In the genomic region with DNA sequence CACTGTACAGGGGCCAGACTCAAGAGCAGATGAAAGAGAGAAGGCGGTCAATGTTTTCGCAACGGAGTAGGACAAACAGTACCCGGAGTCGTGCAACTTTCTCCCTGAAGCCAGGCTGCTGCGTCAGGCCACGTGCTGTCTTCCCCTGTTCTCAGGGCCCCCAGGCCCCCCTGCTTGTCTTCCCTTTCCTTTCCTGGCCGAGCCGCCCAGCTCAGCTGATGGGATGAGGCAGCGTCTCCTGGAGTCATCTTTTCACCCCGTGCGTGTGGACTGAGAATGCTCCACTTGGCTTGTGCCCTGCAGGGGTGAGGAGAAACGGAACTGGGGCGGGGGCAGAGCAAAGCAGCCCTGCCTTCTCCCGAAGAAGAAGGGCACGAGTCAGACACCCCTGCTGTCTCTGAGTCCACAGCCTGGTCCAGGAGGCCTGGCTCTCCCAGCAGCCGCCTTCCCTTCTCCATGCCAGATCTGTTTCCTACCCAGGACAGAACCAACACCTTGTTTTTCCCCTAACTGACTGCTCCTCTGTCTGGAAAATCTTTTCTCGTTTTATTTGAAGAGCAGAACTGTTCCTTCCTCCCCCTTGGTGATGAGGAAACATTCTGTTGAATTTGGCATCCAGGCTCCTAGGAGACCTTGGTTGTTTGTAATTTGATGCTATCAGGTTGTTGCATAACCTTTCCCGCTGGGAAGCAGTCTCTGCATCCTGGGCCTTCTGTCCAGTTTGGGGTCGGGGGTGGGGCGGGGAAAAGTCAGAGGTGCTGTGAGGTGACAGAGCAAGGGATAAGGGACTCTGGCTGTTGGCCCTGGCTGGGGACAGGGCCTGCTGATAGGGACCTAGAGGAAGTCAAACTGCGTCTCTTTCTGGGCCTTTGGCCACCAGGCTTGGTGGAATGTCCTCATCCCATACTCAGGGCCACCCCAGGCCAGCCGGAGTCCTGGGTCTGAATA, we compare ENCODE assay signal across 8 cellular contexts.
DNase-seq lines count a peak whose midpoint lies in the region; ATAC-seq and TF ChIP-seq lines count a peak whose summit lies in the region.

No MANE protein-coding gene starts in this region.

- intact Hi-C loops in PC-3 (cut with micrococcal nuclease): loop anchor here (1.0 kb wide), 1 partner anchor 79 kb away; a partner anchor contains a TSS

- H3K9ac ChIP-seq in PC-3 (ENCODE audit: low read length) (peak overlapping the region; percentile 83), fibroblast of lung (ENCODE audit: insufficient read depth, low read length) (peak overlapping the region; percentile 83)

- H3K4me2 ChIP-seq in PC-3 (ENCODE audit: low read length): peak overlapping the region; percentile 72
- peak overlapping the region; percentile 88 for H3K4me2 ChIP-seq in fibroblast of lung (ENCODE audit: extremely low read depth, insufficient read depth, low read length)

- no peaks in the 10 kb centered on the region for H3K27me3 Mint-ChIP-seq in neural crest cell (ENCODE audit: low read depth)
- H3K27me3 Mint-ChIP-seq in activated T-cell treated with anti-CD3 and anti-CD28 coated beads, Interleukin-2, amount 50 U/mL, for 4 hours (ENCODE audit: low read depth): no peaks in the 10 kb centered on the region

- peak overlapping the region; percentile 51 for H3K27ac Mint-ChIP-seq in neural crest cell (ENCODE audit: unreplicated experiment)

- H2AFZ ChIP-seq in PC-3 (ENCODE audit: low read length): peak overlapping the region; percentile 47
- H2AFZ ChIP-seq in fibroblast of lung (ENCODE audit: low read length): peak overlapping the region; percentile 28

- no peaks in the 10 kb centered on the region for H3K36me3 Mint-ChIP-seq in neural crest cell (ENCODE audit: low read depth)
- peaks cover 3% of the 10 kb centered on the region for H3K36me3 Mint-ChIP-seq in activated T-cell treated with anti-CD3 and anti-CD28 coated beads, Interleukin-2, amount 50 U/mL, for 4 hours (ENCODE audit: insufficient read depth)

- H3K9me2 ChIP-seq in PC-3 (replicated peaks; ENCODE audit: low read length): no peaks in the 10 kb centered on the region

- DNase-seq in ELR (ENCODE audit: low read depth) (peak; percentile 97), PC-3 (peak; percentile 88), fibroblast of lung (ENCODE audit: low read depth in 2 of 2) (peak; percentile 82 to 97), neural crest cell (ENCODE audit: low read depth, low spot score) (peak; percentile 5), NCI-H128 (lab: John Stamatoyannopoulos, UW; ENCODE audit: unreplicated experiment) (no peak)
- DNase-seq in stimulated activated naive CD4-positive, alpha-beta T cell treated with Interleukin-2 at 50 U/mL for 16 hours (lab: John Stamatoyannopoulos, UW): no peak
- DNase-seq in activated T-cell treated with anti-CD3 and anti-CD28 coated beads, Interleukin-2, amount 50 U/mL, for 4 hours: no peak

- CTCF ChIA-PET in PC-3 (lab: Charles Lee): no interaction called here

- H3K36me3 ChIP-seq in PC-3 (ENCODE audit: low read depth, low read length): no peaks in the 10 kb centered on the region
- H3K36me3 ChIP-seq in fibroblast of lung (ENCODE audit: control insufficient read depth, insufficient read depth, low read length): no peaks in the 10 kb centered on the region

- H3K27ac ChIP-seq in PC-3 (ENCODE audit: low read length) (peak overlapping the region; percentile 93), fibroblast of lung (ENCODE audit: insufficient read depth, low read length) (peak overlapping the region; percentile 97)

- H3K27me3 ChIP-seq in PC-3 (ENCODE audit: low read length) (no peaks in the 10 kb centered on the region), fibroblast of lung (ENCODE audit: control insufficient read depth, insufficient read depth, low read length) (no peaks in the 10 kb centered on the region)

- H3K9me3 ChIP-seq in PC-3 (ENCODE audit: low read length) (no peaks in the 10 kb centered on the region), fibroblast of lung (ENCODE audit: control insufficient read depth, insufficient read depth, low read depth, low read length) (no peaks in the 10 kb centered on the region)

- H3K4me3 Mint-ChIP-seq in neural crest cell: no peak overlapping the region
- no peak overlapping the region for H3K4me3 Mint-ChIP-seq in activated T-cell treated with anti-CD3 and anti-CD28 coated beads, Interleukin-2, amount 50 U/mL, for 4 hours

- no TSS peak for BruUV-seq in PC-3 (replicated peaks; lab: Mats Ljungman, UMichigan)

- no peaks in the 10 kb centered on the region for H4K20me1 ChIP-seq in PC-3 (ENCODE audit: low read length)
- H4K20me1 ChIP-seq in fibroblast of lung (ENCODE audit: control insufficient read depth, extremely low read depth, insufficient read depth, low read length): no peaks in the 10 kb centered on the region

- H3K4me1 Mint-ChIP-seq in neural crest cell: peaks cover 26% of the 10 kb centered on the region
- H3K4me1 Mint-ChIP-seq in activated T-cell treated with anti-CD3 and anti-CD28 coated beads, Interleukin-2, amount 50 U/mL, for 4 hours (ENCODE audit: low read depth): peaks cover 12% of the 10 kb centered on the region

- no peaks in the 10 kb centered on the region for H3F3A ChIP-seq in PC-3 (ENCODE audit: low read length, unreplicated experiment)

- ATAC-seq in PC-3 (peak; percentile 59), HG02852 (IDR thresholded peaks at IDR 0.05; ENCODE audit: unreplicated experiment) (no peak)
- ATAC-seq in activated T-cell treated with anti-CD3 and anti-CD28 coated beads, Interleukin-2, amount 50 U/mL, for 4 hours: no peak

- H3K4me1 ChIP-seq in PC-3 (ENCODE audit: insufficient read depth, low read length) (peaks cover 52% of the 10 kb centered on the region), fibroblast of lung (ENCODE audit: control insufficient read depth, extremely low read depth, insufficient read depth, low read length) (peaks cover 34% of the 10 kb centered on the region)

- no peaks in the 10 kb centered on the region for H3K9me3 Mint-ChIP-seq in neural crest cell
- no peaks in the 10 kb centered on the region for H3K9me3 Mint-ChIP-seq in activated T-cell treated with anti-CD3 and anti-CD28 coated beads, Interleukin-2, amount 50 U/mL, for 4 hours

- H3K4me3 ChIP-seq in PC-3 (ENCODE audit: low read length): peak overlapping the region; percentile 14; the same call in 1 of the 2 replicates
- peak overlapping the region in 3 of 4 experiments; percentile 7 to 38 (median 28) for H3K4me3 ChIP-seq in fibroblast of lung (replicated peaks in 1 of 4; ENCODE audit: control extremely low read depth in 1 of 4, insufficient read depth in 1 of 4, low read depth in 3 of 4, low read length in 4 of 4)

- H3K79me2 ChIP-seq in PC-3 (ENCODE audit: low read length): no peaks in the 10 kb centered on the region
- no peaks in the 10 kb centered on the region for H3K79me2 ChIP-seq in fibroblast of lung (ENCODE audit: control insufficient read depth, insufficient read depth, low read length)

- POLR2A ChIA-PET in PC-3 (lab: Charles Lee; ENCODE audit: unreplicated experiment): interaction anchor here (0.7 kb wide), 1 partner anchor 377 kb away, joined by 3 read pairs; no protein-coding TSS in a partner anchor

- TF ChIP-seq CTCF in PC-3 (conservative IDR thresholded peaks at IDR 0.05; ENCODE audit: low read depth, low read length): no peak
- TF ChIP-seq CTCF in fibroblast of lung (conservative IDR thresholded peaks at IDR 0.05 in 1 of 2, IDR thresholded peaks at IDR 0.05 in 1 of 2; ENCODE audit: low read depth in 1 of 2, low read length in 2 of 2): no peak
- no peak for TF ChIP-seq CTCF in neural crest cell (conservative IDR thresholded peaks at IDR 0.05)

Comparison
In these comparisons a context has a peak if more than half of its experiments do, and no peak if none do; other contexts are left out.
1. DNase-seq: peak in ELR (single experiment), PC-3 (single experiment), fibroblast of lung (2 of 2) and neural crest cell (single experiment); none in stimulated activated naive CD4-positive, alpha-beta T cell treated with Interleukin-2 at 50 U/mL for 16 hours (single experiment), activated T-cell treated with anti-CD3 and anti-CD28 coated beads, Interleukin-2, amount 50 U/mL, for 4 hours (single experiment) and NCI-H128 (single experiment).